In the genomic region with DNA sequence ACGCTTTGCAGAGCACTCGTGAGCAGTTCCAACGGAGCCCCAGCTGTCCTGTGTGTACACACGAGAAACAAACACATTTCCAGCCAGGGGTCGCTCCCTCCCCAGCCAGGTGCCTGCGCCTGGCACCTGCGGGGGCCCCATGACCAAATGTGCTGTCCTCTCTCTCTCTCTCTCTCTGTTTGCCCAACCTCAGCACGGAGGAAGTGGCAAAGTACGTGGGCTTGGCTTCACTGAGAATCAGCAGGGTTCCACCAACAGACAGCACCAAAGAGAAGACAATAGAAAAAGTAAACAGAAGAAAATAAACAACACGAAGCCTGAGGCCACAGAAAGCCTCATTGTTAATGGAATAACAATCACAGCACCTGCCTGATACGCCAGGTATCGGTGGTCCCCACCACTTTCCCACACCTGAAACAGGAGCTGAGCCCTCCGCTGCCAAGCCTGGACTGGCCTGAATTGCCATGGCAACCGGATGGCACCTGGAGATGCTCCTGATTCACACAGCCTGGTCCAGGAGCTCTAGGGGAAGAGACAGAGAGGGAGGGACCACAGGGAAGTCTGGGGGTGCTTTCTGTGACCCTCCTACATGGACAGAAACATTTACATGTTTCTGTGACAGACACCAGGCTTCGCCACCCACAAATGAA, we compare ENCODE assay signal across 11 cellular contexts.
DNase-seq lines count a peak whose midpoint lies in the region; ATAC-seq and FAIRE-seq lines count a peak whose summit lies in the region.
"Had no signal": no experiment of that assay in that cellular context is flagged by ENCODE, and none has a peak within 500 bp of the region (broad histone marks: within the 10 kb centered on the region; RNA-seq: fewer than 3 reads in every experiment).

No MANE protein-coding gene starts in this region.

- H3K9me3 ChIP-seq in small intestine (ENCODE audit: control insufficient read depth, low read depth): no peaks in the 10 kb centered on the region
- H3K9me3 ChIP-seq: prostate gland, upper lobe of left lung had no signal

- DNase-seq in activated T-cell treated with anti-CD3 and anti-CD28 coated beads, Interleukin-2, amount 50 U/mL, for 72 hours: no peak
- no peak for DNase-seq in activated T-cell treated with anti-CD3 and anti-CD28 coated beads, Interleukin-2, amount 50 U/mL, for 1 hour
- DNase-seq in NCI-H2029 treated with DMSO at 0.1 percent for 48 hours (lab: John Stamatoyannopoulos, UW) (peak; percentile 94), SW480 (ENCODE audit: low spot score) (peak; percentile 58), small intestine (peak; percentile 27)
- no peak for DNase-seq in activated CD4-positive, alpha-beta T cell treated with anti-CD3 and anti-CD28 coated beads, Interleukin-2, amount 50 U/mL, for 48 hours
- DNase-seq: activated T-cell treated with anti-CD3 and anti-CD28 coated beads, Interleukin-2, amount 50 U/mL, for 4 hours had no signal

- H3K27ac Mint-ChIP-seq in activated T-cell treated with anti-CD3 and anti-CD28 coated beads, Interleukin-2, amount 50 U/mL, for 72 hours: no peak overlapping the region

- no peak overlapping the region for H3K4me3 Mint-ChIP-seq in activated T-cell treated with anti-CD3 and anti-CD28 coated beads, Interleukin-2, amount 50 U/mL, for 72 hours
- H3K4me3 Mint-ChIP-seq: activated T-cell treated with anti-CD3 and anti-CD28 coated beads, Interleukin-2, amount 50 U/mL, for 4 hours had no signal

- no peaks in the 10 kb centered on the region for H3K36me3 Mint-ChIP-seq in activated T-cell treated with anti-CD3 and anti-CD28 coated beads, Interleukin-2, amount 50 U/mL, for 72 hours (ENCODE audit: insufficient read depth in 2 of 2)

- no peak overlapping the region for H3K4me3 ChIP-seq in small intestine (ENCODE audit: low read depth in 1 of 2, low read length in 2 of 2)
- H3K4me3 ChIP-seq: prostate gland, upper lobe of left lung had no signal

- no peaks in the 10 kb centered on the region for H3K36me3 ChIP-seq in small intestine (ENCODE audit: control insufficient read depth in 2 of 2, insufficient read depth in 2 of 2, low read length in 2 of 2)
- H3K36me3 ChIP-seq: prostate gland, upper lobe of left lung had no signal

- no peaks in the 10 kb centered on the region for H3K4me1 ChIP-seq in small intestine (ENCODE audit: control insufficient read depth in 2 of 2, insufficient read depth in 1 of 2, low read depth in 1 of 2, low read length in 1 of 2)
- H3K4me1 ChIP-seq: prostate gland had no signal

- peaks cover 7% of the 10 kb centered on the region for H3K4me1 Mint-ChIP-seq in activated T-cell treated with anti-CD3 and anti-CD28 coated beads, Interleukin-2, amount 50 U/mL, for 72 hours (ENCODE audit: low read depth)

- FAIRE-seq in small intestine (lab: Jason Lieb, UNC): no peak

- no peaks in the 10 kb centered on the region for H3K27me3 Mint-ChIP-seq in activated T-cell treated with anti-CD3 and anti-CD28 coated beads, Interleukin-2, amount 50 U/mL, for 72 hours (ENCODE audit: low read depth)

- ATAC-seq in activated T-cell treated with anti-CD3 and anti-CD28 coated beads, Interleukin-2, amount 50 U/mL, for 72 hours (replicated peaks in 1 of 2): peak; percentile 36 to 39
- no peak for ATAC-seq in GM21737 (IDR thresholded peaks at IDR 0.05; ENCODE audit: unreplicated experiment)
- no peak for ATAC-seq in GM18867 (IDR thresholded peaks at IDR 0.05; ENCODE audit: unreplicated experiment)
- ATAC-seq: activated T-cell treated with anti-CD3 and anti-CD28 coated beads, Interleukin-2, amount 50 U/mL, for 4 hours had no signal

- 24 to 32% (median 30%) methylated on average over 15 of the region's 15 CpGs for WGBS in small intestine, 3 donors

- no peaks in the 10 kb centered on the region for H3K9me3 Mint-ChIP-seq in activated T-cell treated with anti-CD3 and anti-CD28 coated beads, Interleukin-2, amount 50 U/mL, for 72 hours
- H3K9me3 Mint-ChIP-seq: activated T-cell treated with anti-CD3 and anti-CD28 coated beads, Interleukin-2, amount 50 U/mL, for 4 hours had no signal

- H3K27me3 ChIP-seq in small intestine (ENCODE audit: control insufficient read depth in 2 of 2, insufficient read depth in 2 of 2, low read length in 2 of 2): no peaks in the 10 kb centered on the region
- H3K27me3 ChIP-seq: upper lobe of left lung had no signal

- H3K27ac ChIP-seq in small intestine (ENCODE audit: low read depth in 1 of 2, low read length in 1 of 2): no peak overlapping the region
- H3K27ac ChIP-seq: prostate gland, upper lobe of left lung had no signal

Comparison
In these comparisons a context has a peak if more than half of its experiments do, and no peak if none do; other contexts are left out.
1. ATAC-seq: peak in activated T-cell treated with anti-CD3 and anti-CD28 coated beads, Interleukin-2, amount 50 U/mL, for 72 hours (2 of 2); none in GM21737 (single experiment) and GM18867 (single experiment).
2. DNase-seq: peak in NCI-H2029 treated with DMSO at 0.1 percent for 48 hours (single experiment), SW480 (single experiment) and small intestine (single experiment); none in activated T-cell treated with anti-CD3 and anti-CD28 coated beads, Interleukin-2, amount 50 U/mL, for 72 hours (0 of 2), activated T-cell treated with anti-CD3 and anti-CD28 coated beads, Interleukin-2, amount 50 U/mL, for 1 hour (single experiment) and activated CD4-positive, alpha-beta T cell treated with anti-CD3 and anti-CD28 coated beads, Interleukin-2, amount 50 U/mL, for 48 hours (0 of 2).